ENCODE assay signal across 8 cellular contexts in genomic region chr18:63192171-63192884, GRCh38.
DNase-seq lines count a peak whose midpoint lies in the region; ATAC-seq and TF ChIP-seq lines count a peak whose summit lies in the region.

No MANE protein-coding gene starts in this region.

- ATAC-seq in GM18508 (IDR thresholded peaks at IDR 0.05; ENCODE audit: insufficient read depth, unreplicated experiment) (peak; percentile 16), GM21529 (IDR thresholded peaks at IDR 0.05; ENCODE audit: unreplicated experiment) (peak; percentile 25)

- DNase-seq in HL-60 (ENCODE audit: low read depth in 1 of 2, low spot score in 1 of 2) (peak; percentile 23 to 45), left ventricle myocardium inferior (no peak), spleen (no peak), GM03348 (ENCODE audit: low spot score) (no peak), NCI-H510A treated with DMSO at 0.1 percent for 48 hours (lab: John Stamatoyannopoulos, UW) (no peak), NCI-H2196 (lab: John Stamatoyannopoulos, UW; ENCODE audit: unreplicated experiment) (no peak)

- TF ChIP-seq CTCF in HL-60 (IDR thresholded peaks at IDR 0.05; ENCODE audit: insufficient read depth, low read length) (no peak), left ventricle myocardium inferior (IDR thresholded peaks at IDR 0.05; ENCODE audit: borderline replicate concordance) (no peak), spleen (IDR thresholded peaks at IDR 0.05 in 8 of 11, conservative IDR thresholded peaks at IDR 0.05 in 3 of 11) (no peak)

- no peak overlapping the region for H3K4me3 ChIP-seq in HL-60 (replicated peaks; ENCODE audit: insufficient read depth, low read length)
- H3K4me3 ChIP-seq in left ventricle myocardium inferior: no peak overlapping the region
- no peak overlapping the region for H3K4me3 ChIP-seq in spleen

- WGBS in spleen, 5 donors: 87 to 93% (median 90%) methylated on average over 6 of the region's 6 CpGs

- H3K27ac ChIP-seq in HL-60 (replicated peaks) (no peak overlapping the region), left ventricle myocardium inferior (replicated peaks) (peak overlapping the region; percentile 74), spleen (peak overlapping the region in 2 of 8 donors; percentile 5 to 43)

- H3K36me3 ChIP-seq in left ventricle myocardium inferior: no peaks in the 10 kb centered on the region
- peaks cover 0 to 6% (median 0%) of the 10 kb centered on the region in 6 donors for H3K36me3 ChIP-seq in spleen

- intact Hi-C loops in left ventricle myocardium inferior (cut with micrococcal nuclease) (no loop called here), spleen (cut with DNase I; ENCODE audit: low total_unique reads) (no loop called here)

- H3K4me1 ChIP-seq in left ventricle myocardium inferior (peaks cover 34% of the 10 kb centered on the region), spleen (peaks cover 6 to 81% (median 35%) of the 10 kb centered on the region in 6 donors)

- H3K27me3 ChIP-seq in HL-60 (ENCODE audit: insufficient read depth, poor library complexity, severe bottlenecking) (no peaks in the 10 kb centered on the region), left ventricle myocardium inferior (ENCODE audit: low read depth) (no peaks in the 10 kb centered on the region), spleen (replicated peaks in 1 of 7) (no peaks in the 10 kb centered on the region)

- peaks cover 4% of the 10 kb centered on the region for H3K9me3 ChIP-seq in left ventricle myocardium inferior (replicated peaks)
- peaks cover 0 to 4% (median 0%) of the 10 kb centered on the region in 8 donors for H3K9me3 ChIP-seq in spleen

- no peak for TF ChIP-seq POLR2A in spleen (IDR thresholded peaks at IDR 0.05)

Comparison
In these comparisons a context has a peak if more than half of its experiments do, and no peak if none do; other contexts are left out.
1. DNase-seq: peak in HL-60 (2 of 2); none in left ventricle myocardium inferior (single experiment), spleen (single experiment), GM03348 (single experiment), NCI-H510A treated with DMSO at 0.1 percent for 48 hours (single experiment) and NCI-H2196 (single experiment).